ENCODE assay signal across 8 cellular contexts in genomic region chr1:225848044-225848955, GRCh38. TPM values are rescaled to one million over a fixed set of nuclear protein-coding genes. Genes with fewer than 3 reads are reported as not detected.
DNase-seq lines count a peak whose midpoint lies in the region; ATAC-seq and TF ChIP-seq lines count a peak whose summit lies in the region.

No MANE protein-coding gene starts in this region.

- H3K4me3 ChIP-seq in CD4-positive, CD25-positive, alpha-beta regulatory T cell (ENCODE audit: low read depth, low read length), result no peak overlapping the region
- no peak overlapping the region for H3K4me3 ChIP-seq in HAP-1

- peak overlapping the region in 3 of 4 donors; percentile 15 to 79 (median 62) for H3K4me3 Mint-ChIP-seq in CD4-positive, CD25-positive, alpha-beta regulatory T cell

- peak overlapping the region; percentile 95 to 97 (median 96) for H3K27ac Mint-ChIP-seq in CD4-positive, CD25-positive, alpha-beta regulatory T cell

- H3K36me3 ChIP-seq in CD4-positive, CD25-positive, alpha-beta regulatory T cell (ENCODE audit: control insufficient read depth, insufficient read depth, low read length), result peaks cover 71% of the 10 kb centered on the region
- H3K36me3 ChIP-seq in HAP-1 (replicated peaks), result peaks cover 12% of the 10 kb centered on the region

- peaks cover 0 to 2% (median 0%) of the 10 kb centered on the region in 7 donors for H3K9me3 Mint-ChIP-seq in CD4-positive, CD25-positive, alpha-beta regulatory T cell

- H3K4me1 Mint-ChIP-seq in CD4-positive, CD25-positive, alpha-beta regulatory T cell, result peaks cover 0 to 53% (median 31%) of the 10 kb centered on the region in 4 donors

- H3K27ac ChIP-seq in CD4-positive, CD25-positive, alpha-beta regulatory T cell (ENCODE audit: insufficient read depth, low read length, poor library complexity, severe bottlenecking), result peak overlapping the region; percentile 53
- peak overlapping the region; percentile 5; the same call in 1 of the 2 replicates for H3K27ac ChIP-seq in RWPE1

- TF ChIP-seq CTCF in RWPE1 (conservative IDR thresholded peaks at IDR 0.05; ENCODE audit: low read depth), result no peak

- in situ Hi-C loops in HAP-1 (cut with MboI; ENCODE audit: low sequenced_read_pairs), result no loop called here

- H3K9me3 ChIP-seq in CD4-positive, CD25-positive, alpha-beta regulatory T cell (ENCODE audit: control insufficient read depth in 2 of 2, low read length in 2 of 2), result no peaks in the 10 kb centered on the region
- no peaks in the 10 kb centered on the region for H3K9me3 ChIP-seq in HAP-1

- H3K27me3 Mint-ChIP-seq in CD4-positive, CD25-positive, alpha-beta regulatory T cell, result no peaks in the 10 kb centered on the region

- DNase-seq in CD4-positive, CD25-positive, alpha-beta regulatory T cell, result peak in 1 of 3 donors; percentile 54
- DNase-seq in RWPE1 (ENCODE audit: low spot score) (no peak), iPS-NIHi7 (ENCODE audit: extremely low spot score) (peak; percentile 34), SKM-1 (lab: John Stamatoyannopoulos, UW; ENCODE audit: unreplicated experiment) (no peak), HK-2 (ENCODE audit: unreplicated experiment) (no peak), HAP-1 (ENCODE audit: low spot score in 2 of 2) (no peak)

- no peaks in the 10 kb centered on the region for H3K27me3 ChIP-seq in CD4-positive, CD25-positive, alpha-beta regulatory T cell (ENCODE audit: control insufficient read depth, insufficient read depth, low read length)
- H3K27me3 ChIP-seq in HAP-1 (ENCODE audit: low read depth), result no peaks in the 10 kb centered on the region

- H3K4me1 ChIP-seq in CD4-positive, CD25-positive, alpha-beta regulatory T cell (ENCODE audit: control insufficient read depth, insufficient read depth, low read length, poor library complexity, severe bottlenecking), result peaks cover 26% of the 10 kb centered on the region
- H3K4me1 ChIP-seq in HAP-1, result no peaks in the 10 kb centered on the region

- H3K36me3 Mint-ChIP-seq in CD4-positive, CD25-positive, alpha-beta regulatory T cell, result peaks cover 38% of the 10 kb centered on the region

- CTCF ChIA-PET in RWPE1 (lab: Yijun Ruan, JAX), result no interaction called here

- POLR2A ChIA-PET in RWPE1 (lab: Yijun Ruan, JAX; ENCODE audit: low non-redundant PET), result no interaction called here

- peak; percentile 63 to 73 for ATAC-seq in CD4-positive, CD25-positive, alpha-beta regulatory T cell (ENCODE audit: low read depth in 2 of 2)
- ATAC-seq in GM18870 (IDR thresholded peaks at IDR 0.05; ENCODE audit: unreplicated experiment), result peak; percentile 49
- ATAC-seq in HG03039 (IDR thresholded peaks at IDR 0.05; ENCODE audit: unreplicated experiment), result peak; percentile 58

RNA-seq across cellular contexts. Expression of gene TMEM63A, which starts 33.9 kb away (rescaled TPM):
- 454 TPM for total RNA-seq in CD4-positive, CD25-positive, alpha-beta regulatory T cell
- polyA plus RNA-seq in CD4-positive, CD25-positive, alpha-beta regulatory T cell, result 10 to 100 TPM; 66.9 to 72.2 (median 69.3) TPM

RNA-seq across cellular contexts. Expression of gene EPHX1, which starts 38.4 kb away (rescaled TPM):
- 0.62 TPM for total RNA-seq in CD4-positive, CD25-positive, alpha-beta regulatory T cell
- polyA plus RNA-seq in CD4-positive, CD25-positive, alpha-beta regulatory T cell, result under 1 TPM in 3 of 4 donors, not detected in 1; 0.11 to 0.52 (median 0.38) TPM

RNA-seq across cellular contexts. Expression of gene LEFTY1, which starts 40.6 kb away (rescaled TPM):
- total RNA-seq in CD4-positive, CD25-positive, alpha-beta regulatory T cell, result 0.39 TPM
- polyA plus RNA-seq in CD4-positive, CD25-positive, alpha-beta regulatory T cell, result under 1 TPM in 2 of 4 donors, not detected in 2; 0.13 to 0.17 TPM
